8 cellular contexts compared by ENCODE assay signal in the genomic region with DNA sequence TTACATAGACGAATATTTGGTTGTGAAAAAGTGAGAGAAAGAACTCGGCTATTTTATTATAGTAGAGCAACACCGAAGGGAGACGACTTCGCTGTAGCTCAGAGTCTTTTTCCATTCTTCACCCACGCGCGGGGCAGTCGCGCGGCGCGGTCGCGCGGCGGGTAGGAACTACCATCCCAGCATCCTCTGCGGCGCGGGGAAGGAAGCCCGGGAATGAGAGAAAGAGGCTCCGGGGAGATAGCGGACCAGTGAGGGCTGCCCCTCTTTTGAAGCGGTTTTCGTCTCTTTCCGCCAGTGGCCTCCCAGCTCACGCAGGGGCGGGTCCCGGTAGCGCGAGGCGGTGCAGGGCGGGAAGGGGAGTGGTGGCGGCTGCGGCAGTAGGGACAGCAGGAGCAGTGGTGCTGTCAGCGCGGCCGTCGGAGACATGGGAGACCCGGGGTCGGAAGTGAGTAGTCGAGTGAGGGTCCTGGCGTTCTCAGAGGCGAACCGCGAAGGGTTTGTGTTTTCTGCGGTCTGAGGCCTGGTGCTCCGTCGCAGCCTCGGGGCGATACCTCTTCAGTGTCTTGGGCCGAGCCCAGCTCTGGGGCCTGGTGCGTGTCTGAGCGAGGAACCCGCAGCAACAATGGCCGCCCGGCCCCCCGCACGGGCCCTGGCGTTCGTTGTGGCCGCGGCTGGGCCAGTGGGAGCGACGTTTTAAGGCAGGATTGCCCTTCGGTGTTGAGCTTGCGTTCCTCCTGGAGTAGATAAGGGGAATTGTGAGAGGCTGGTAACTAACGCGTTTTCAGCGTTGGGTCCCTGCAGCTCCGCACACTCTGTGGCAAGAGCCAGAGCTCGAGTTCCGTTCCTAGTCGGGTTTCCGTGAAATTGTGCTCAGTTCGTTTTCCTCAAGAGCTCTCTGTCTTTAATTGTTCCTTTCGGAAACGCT. TPM values are rescaled to one million over a fixed set of nuclear protein-coding genes. Genes with fewer than 3 reads are reported as not detected.
A peak's percentile ranks its signal among the peaks of the same experiment; 100 is the strongest.
DNase-seq lines count a peak whose midpoint lies in the region; ATAC-seq and TF ChIP-seq lines count a peak whose summit lies in the region.
"Not testable (repeated sequence)": the region's sequence is repeated elsewhere in the genome, so short reads cannot be mapped to it uniquely, and the experiment has no call there.

A gene with protein sequence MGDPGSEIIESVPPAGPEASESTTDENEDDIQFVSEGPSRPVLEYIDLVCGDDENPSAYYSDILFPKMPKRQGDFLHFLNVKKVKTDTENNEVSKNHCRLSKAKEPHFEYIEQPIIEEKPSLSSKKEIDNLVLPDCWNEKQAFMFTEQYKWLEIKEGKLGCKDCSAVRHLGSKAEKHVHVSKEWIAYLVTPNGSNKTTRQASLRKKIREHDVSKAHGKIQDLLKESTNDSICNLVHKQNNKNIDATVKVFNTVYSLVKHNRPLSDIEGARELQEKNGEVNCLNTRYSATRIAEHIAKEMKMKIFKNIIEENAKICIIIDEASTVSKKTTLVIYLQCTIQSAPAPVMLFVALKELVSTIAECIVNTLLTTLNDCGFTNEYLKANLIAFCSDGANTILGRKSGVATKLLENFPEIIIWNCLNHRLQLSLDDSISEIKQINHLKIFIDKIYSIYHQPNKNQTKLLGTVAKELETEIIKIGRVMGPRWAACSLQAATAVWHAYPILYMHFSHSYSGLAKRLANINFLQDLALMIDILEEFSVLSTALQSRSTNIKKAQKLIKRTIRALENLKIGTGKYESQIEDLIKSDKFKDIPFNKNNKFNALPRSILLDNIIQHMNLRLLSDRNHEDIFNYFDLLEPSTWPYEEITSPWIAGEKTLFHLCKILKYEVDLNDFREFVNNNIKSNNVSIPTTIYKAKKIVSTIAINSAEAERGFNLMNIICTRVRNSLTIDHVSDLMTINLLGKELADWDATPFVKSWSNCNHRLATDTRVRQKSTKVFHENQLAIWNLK (plus strand): TSS at position 362 of the 925 bp plus-strand sequence. CDS start 63 bp downstream, at position 425.

- H3K27ac ChIP-seq in coronary artery (peak within 1 kb of the TSS in 1 of 2 donors; percentile 82), left lung (peak within 1 kb of the TSS; percentile 53 to 59)

- H3K4me1 ChIP-seq in BE2C = not testable (repeated sequence)
- peaks cover 0 to 15% of the 10 kb centered on the region in 2 donors for H3K4me1 ChIP-seq in left lung

- TF ChIP-seq CTCF in BE2C (IDR thresholded peaks at IDR 0.05; ENCODE audit: low read depth, low read length); coronary artery (IDR thresholded peaks at IDR 0.05); left lung (IDR thresholded peaks at IDR 0.05): not testable (repeated sequence)

- intact Hi-C loops in left lung (cut with DNase I) = not testable (repeated sequence)

- ATAC-seq in HG03457 (IDR thresholded peaks at IDR 0.05; ENCODE audit: unreplicated experiment) = peak; percentile 93
- ATAC-seq in left lung = peak; percentile 99

- peak; percentile 94 for DNase-seq in BE2C
- peak; percentile 45 for DNase-seq in GM19240 (ENCODE audit: insufficient read length, low spot score)
- peak; percentile 77 to 90 for DNase-seq in NCI-H524 (lab: John Stamatoyannopoulos, UW)
- DNase-seq in activated CD4-positive, alpha-beta T cell treated with anti-CD3 and anti-CD28 coated beads for 48 hours = peak; percentile 87
- peak; percentile 95 for DNase-seq in coronary artery (ENCODE audit: low spot score)
- DNase-seq in left lung = peak; percentile 94 to 96
- DNase-seq in stimulated activated CD4-positive, alpha-beta T cell treated with anti-CD3 and anti-CD28 coated beads, Interleukin-2, amount 100 ng/mL, for 4 hours (ENCODE audit: low read depth) = peak; percentile 70

- H3K9me3 ChIP-seq in BE2C, left lung: not testable (repeated sequence)

- H3K27me3 ChIP-seq in BE2C, left lung: not testable (repeated sequence)

- H3K4me3 ChIP-seq in BE2C (ENCODE audit: low read depth, low read length) (peak within 1 kb of the TSS; percentile 75), coronary artery (peak within 1 kb of the TSS; percentile 79), left lung (peak within 1 kb of the TSS; percentile 31 to 54)

- H3K36me3 ChIP-seq in BE2C (peaks cover 33% of the 10 kb centered on the region), left lung (peaks cover 0 to 18% of the 10 kb centered on the region in 2 donors)

RNA-seq across cellular contexts. Expression of the gene that starts here (rescaled TPM):
- polyA plus RNA-seq in BE2C (2012; ENCODE audit: insufficient read depth, insufficient read length, low read depth) = 6.4 TPM
- total RNA-seq in left lung = 10 to 100 TPM; 11.0 to 13.0 TPM

Comparison
In these comparisons a context has a peak if more than half of its experiments do, and no peak if none do; other contexts are left out.
1. DNase-seq: peak in every context shown above with its lines; median percentile 95 in coronary artery; 95 in left lung; 94 in BE2C; 87 in activated CD4-positive, alpha-beta T cell treated with anti-CD3 and anti-CD28 coated beads for 48 hours; 84 in NCI-H524; 70 in stimulated activated CD4-positive, alpha-beta T cell treated with anti-CD3 and anti-CD28 coated beads, Interleukin-2, amount 100 ng/mL, for 4 hours; 45 in GM19240.